10 cellular contexts compared by ENCODE assay signal in the genomic region with DNA sequence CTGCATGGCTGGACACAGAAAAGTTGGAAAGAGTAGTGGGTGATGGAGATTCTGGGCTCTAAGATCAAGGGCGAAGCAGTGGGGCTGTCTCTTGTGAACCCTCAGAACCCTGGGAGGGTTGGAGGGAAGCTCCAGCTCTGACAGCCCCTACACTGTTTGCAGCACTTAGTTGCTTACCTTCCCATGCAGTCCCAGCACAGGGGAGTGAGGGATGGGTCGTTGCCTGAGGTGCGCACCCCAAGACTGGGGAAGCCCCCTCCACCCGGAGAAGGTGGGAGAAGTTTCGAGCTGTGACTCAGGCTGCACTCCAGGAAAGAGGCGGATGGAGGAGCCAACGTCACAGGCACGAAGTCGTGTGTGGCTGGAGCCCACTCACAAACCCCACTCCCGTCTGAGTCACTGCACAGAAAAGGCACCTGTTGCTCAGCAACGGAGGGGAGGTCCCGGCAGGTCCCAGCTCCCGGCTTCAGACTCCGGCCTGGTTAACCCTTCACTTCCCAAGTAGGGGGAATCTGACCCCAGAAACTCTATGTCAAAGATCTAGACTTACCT.
A peak's percentile ranks its signal among the peaks of the same experiment; 100 is the strongest.
DNase-seq lines count a peak whose midpoint lies in the region; ATAC-seq and TF ChIP-seq lines count a peak whose summit lies in the region.
"Had no signal": no experiment of that assay in that cellular context is flagged by ENCODE, and none has a peak within 500 bp of the region (broad histone marks: within the 10 kb centered on the region; RNA-seq: fewer than 3 reads in every experiment).

No MANE protein-coding gene starts in this region.

- peaks cover 4% of the 10 kb centered on the region for H3K9me3 ChIP-seq in mesodermal cell (ENCODE audit: control insufficient read depth, low read length)
- H3K9me3 ChIP-seq: upper lobe of right lung had no signal

- TF ChIP-seq CTCF in type B pancreatic cell (conservative IDR thresholded peaks at IDR 0.05) (no peak), glutamatergic neuron (IDR thresholded peaks at IDR 0.05; ENCODE audit: partially characterized antibody, unreplicated experiment) (no peak)

- H3K27ac Mint-ChIP-seq in activated naive CD8-positive, alpha-beta T cell treated with anti-CD3 and anti-CD28 coated beads, Interleukin-2, amount 10 ng/mL, durations not matched to agents 7 days and 5 days, result no peak overlapping the region
- H3K27ac Mint-ChIP-seq in type B pancreatic cell (peak overlapping the region; percentile 92), glutamatergic neuron (ENCODE audit: unreplicated experiment) (no peak overlapping the region)
- H3K27ac Mint-ChIP-seq: CD4-positive, CD25-positive, alpha-beta regulatory T cell had no signal

- no peaks in the 10 kb centered on the region for H3K36me3 Mint-ChIP-seq in activated naive CD8-positive, alpha-beta T cell treated with anti-CD3 and anti-CD28 coated beads, Interleukin-2, amount 10 ng/mL, durations not matched to agents 7 days and 5 days
- H3K36me3 Mint-ChIP-seq in type B pancreatic cell, result peaks cover 3% of the 10 kb centered on the region
- peaks cover 9% of the 10 kb centered on the region for H3K36me3 Mint-ChIP-seq in glutamatergic neuron (ENCODE audit: unreplicated experiment)
- H3K36me3 Mint-ChIP-seq: CD4-positive, CD25-positive, alpha-beta regulatory T cell had no signal

- peak; percentile 56 for ATAC-seq in activated naive CD8-positive, alpha-beta T cell treated with anti-CD3 and anti-CD28 coated beads, Interleukin-2, amount 10 ng/mL, durations not matched to agents 7 days and 5 days (ENCODE audit: low read depth)
- ATAC-seq in HG03521 (IDR thresholded peaks at IDR 0.05; ENCODE audit: unreplicated experiment), result no peak
- ATAC-seq: upper lobe of right lung had no signal

- H3K36me3 ChIP-seq in mesodermal cell (ENCODE audit: control insufficient read depth, insufficient read depth, low read length), result no peaks in the 10 kb centered on the region
- H3K36me3 ChIP-seq: upper lobe of right lung had no signal

- H3K4me1 Mint-ChIP-seq in activated naive CD8-positive, alpha-beta T cell treated with anti-CD3 and anti-CD28 coated beads, Interleukin-2, amount 10 ng/mL, durations not matched to agents 7 days and 5 days, result peaks cover 6% of the 10 kb centered on the region
- H3K4me1 Mint-ChIP-seq in type B pancreatic cell (ENCODE audit: unreplicated experiment) (peaks cover 14% of the 10 kb centered on the region), glutamatergic neuron (ENCODE audit: low read depth, unreplicated experiment) (peaks cover 6% of the 10 kb centered on the region)

- POLR2A ChIA-PET in activated naive CD8-positive, alpha-beta T cell treated with anti-CD3 and anti-CD28 coated beads, Interleukin-2, amount 10 ng/mL, durations not matched to agents 7 days and 5 days (lab: Charles Lee), result no interaction called here

- peaks cover 11% of the 10 kb centered on the region for H3K4me1 ChIP-seq in mesodermal cell (ENCODE audit: control insufficient read depth, insufficient read depth, low read length, poor library complexity, severe bottlenecking)
- H3K4me1 ChIP-seq: upper lobe of right lung had no signal

- peak; percentile 9 for DNase-seq in activated gamma-delta T cell treated with anti-CD3 and anti-CD28 coated beads, Interleukin-2, amount 50 U/mL, for 16 hours (ENCODE audit: low read depth)
- DNase-seq in activated gamma-delta T cell (lab: John Stamatoyannopoulos, UW) (no peak), type B pancreatic cell (ENCODE audit: extremely low spot score, unreplicated experiment) (no peak), glutamatergic neuron (no peak), epidermal melanocyte (ENCODE audit: insufficient read length, low spot score) (no peak)
- DNase-seq in activated naive CD8-positive, alpha-beta T cell treated with anti-CD3 and anti-CD28 coated beads, Interleukin-2, amount 10 ng/mL, durations not matched to agents 7 days and 5 days, result peak; percentile 37
- DNase-seq: CD4-positive, CD25-positive, alpha-beta regulatory T cell; upper lobe of right lung had no signal

- 18 to 23% methylated on average over 11 to 13 of the region's 14 CpGs for WGBS in mesodermal cell (ENCODE audit: insufficient coverage in 2 of 2), 2 experiments

- peak overlapping the region; percentile 6 for H3K4me3 ChIP-seq in mesodermal cell (ENCODE audit: extremely low read depth, insufficient read depth, low read length, poor library complexity, severe bottlenecking)
- H3K4me3 ChIP-seq: upper lobe of right lung had no signal

- H3K9me3 Mint-ChIP-seq in activated naive CD8-positive, alpha-beta T cell treated with anti-CD3 and anti-CD28 coated beads, Interleukin-2, amount 10 ng/mL, durations not matched to agents 7 days and 5 days, result no peaks in the 10 kb centered on the region
- no peaks in the 10 kb centered on the region for H3K9me3 Mint-ChIP-seq in type B pancreatic cell
- H3K9me3 Mint-ChIP-seq in glutamatergic neuron (ENCODE audit: unreplicated experiment), result peaks cover 1% of the 10 kb centered on the region

- H3K27me3 Mint-ChIP-seq in activated naive CD8-positive, alpha-beta T cell treated with anti-CD3 and anti-CD28 coated beads, Interleukin-2, amount 10 ng/mL, durations not matched to agents 7 days and 5 days, result peaks cover 23% of the 10 kb centered on the region
- H3K27me3 Mint-ChIP-seq in type B pancreatic cell (no peaks in the 10 kb centered on the region), glutamatergic neuron (ENCODE audit: unreplicated experiment) (no peaks in the 10 kb centered on the region)

- peak overlapping the region; percentile 25 for H3K27ac ChIP-seq in mesodermal cell (ENCODE audit: low read depth, low read length, severe bottlenecking)
- H3K27ac ChIP-seq: upper lobe of right lung had no signal

- no peak overlapping the region for H3K4me3 Mint-ChIP-seq in activated naive CD8-positive, alpha-beta T cell treated with anti-CD3 and anti-CD28 coated beads, Interleukin-2, amount 10 ng/mL, durations not matched to agents 7 days and 5 days
- H3K4me3 Mint-ChIP-seq in type B pancreatic cell, result peak overlapping the region; percentile 79
- no peak overlapping the region for H3K4me3 Mint-ChIP-seq in glutamatergic neuron (ENCODE audit: unreplicated experiment)
- H3K4me3 Mint-ChIP-seq: CD4-positive, CD25-positive, alpha-beta regulatory T cell had no signal

Comparison
In these comparisons a context has a peak if more than half of its experiments do, and no peak if none do; other contexts are left out.
1. DNase-seq: peak in activated gamma-delta T cell treated with anti-CD3 and anti-CD28 coated beads, Interleukin-2, amount 50 U/mL, for 16 hours (single experiment) and activated naive CD8-positive, alpha-beta T cell treated with anti-CD3 and anti-CD28 coated beads, Interleukin-2, amount 10 ng/mL, durations not matched to agents 7 days and 5 days (single experiment); none in activated gamma-delta T cell (single experiment), type B pancreatic cell (single experiment), glutamatergic neuron (single experiment) and epidermal melanocyte (single experiment).